Comparison of ENCODE assay signal across 12 cellular contexts in the genomic region with DNA sequence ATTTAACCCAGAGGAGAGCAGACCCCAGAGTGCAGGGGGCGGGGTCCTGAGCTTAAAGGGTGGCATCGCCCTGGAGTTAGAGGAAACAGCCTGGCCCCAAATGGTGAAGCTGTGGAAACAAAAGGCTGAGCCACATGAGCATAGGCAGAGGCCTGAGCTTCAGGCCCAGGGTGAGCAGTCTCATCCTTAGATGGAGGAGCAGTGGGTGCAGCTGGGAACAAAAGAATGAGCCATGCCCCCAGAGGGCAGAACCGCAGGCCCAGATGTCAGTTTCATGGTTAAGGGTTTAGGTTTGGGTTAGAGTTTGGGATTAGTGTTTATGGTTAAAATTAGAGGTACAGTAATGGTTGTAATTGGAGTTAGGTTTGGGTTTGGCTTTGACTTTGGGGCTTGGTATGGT. TPM values are rescaled to one million over a fixed set of nuclear protein-coding genes. Genes with fewer than 3 reads are reported as not detected.
"Had no signal": no experiment of that assay in that cellular context is flagged by ENCODE, and none has a peak within 500 bp of the region (broad histone marks: within the 10 kb centered on the region; RNA-seq: fewer than 3 reads in every experiment).

No MANE protein-coding gene starts in this region.

- FAIRE-seq: K562 had no signal

- DNase-seq: GM23248, GOT3, H7, HFFc6, Karpas-422, KG1 had no signal

- H2AFZ ChIP-seq: GM23248 had no signal

- H3K9ac ChIP-seq: GM23248 had no signal

- H3K36me3 ChIP-seq: HAP-1 had no signal

- H3K4me3 ChIP-seq: GM23248, HAP-1, K562 had no signal

- ATAC-seq: HCT116, HepG2, K562 had no signal

- H3K27ac ChIP-seq: GM23248, HL-60 had no signal

RNA-seq across cellular contexts. Expression of a gene that starts 44.4 kb away (rescaled TPM):
- total RNA-seq: GM23248, H4, HepG2 had no signal
- polyA plus RNA-seq: GM23248, HepG2 had no signal
